ENCODE assay signal across 33 cellular contexts in the genomic region with DNA sequence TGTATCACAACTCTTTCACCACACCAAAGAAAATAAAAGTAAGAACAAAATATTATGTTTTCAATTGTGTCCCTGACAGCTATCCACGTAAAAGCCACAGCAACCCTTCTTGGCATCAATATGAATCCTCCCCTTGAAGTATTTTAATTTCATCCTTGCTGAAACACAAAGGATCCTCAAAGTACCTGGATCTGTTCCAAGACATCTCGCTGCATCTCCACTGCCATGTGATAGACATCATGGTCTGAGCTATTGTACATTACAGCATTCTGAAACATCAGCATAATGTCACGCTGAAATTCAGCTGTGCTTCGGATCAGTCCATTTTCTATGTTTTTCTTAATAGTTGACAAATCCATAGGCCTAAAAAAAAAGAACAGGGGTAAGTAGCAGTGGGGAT. TPM values are rescaled to one million over a fixed set of nuclear protein-coding genes. Genes with fewer than 3 reads are reported as not detected.
"Had no signal": no experiment of that assay in that cellular context is flagged by ENCODE, and none has a peak within 500 bp of the region (broad histone marks: within the 10 kb centered on the region; RNA-seq: fewer than 3 reads in every experiment).

No MANE protein-coding gene starts in this region.

- H3K9me3 ChIP-seq: ascending aorta, breast epithelium, colonic mucosa, esophagus squamous epithelium had no signal

- DNase-seq: activated B cell treated with CpG ODN at 0.5 μM for 24 hours; activated CD4-positive, alpha-beta T cell treated with anti-CD3 and anti-CD28 coated beads for 48 hours; activated CD4-positive, alpha-beta T cell treated with anti-CD3 and anti-CD28 coated beads, Interleukin-2, amount 50 U/mL, for 1 hour; activated CD4-positive, alpha-beta T cell treated with anti-CD3 and anti-CD28 coated beads, Interleukin-2, amount 50 U/mL, for 48 hours; activated CD8-positive, alpha-beta memory T cell treated with anti-CD3 and anti-CD28 coated beads for 24 hours; activated CD8-positive, alpha-beta T cell treated with anti-CD3 and anti-CD28 coated beads for 36 hours; activated effector memory CD4-positive, alpha-beta T cell treated with anti-CD3 and anti-CD28 coated beads, Interleukin-2, amount 50 U/mL, for 16 hours; activated naive CD4-positive, alpha-beta T cell treated with anti-CD3 and anti-CD28 coated beads for 36 hours; activated naive CD8-positive, alpha-beta T cell treated with anti-CD3 and anti-CD28 coated beads for 36 hours; activated naive CD8-positive, alpha-beta T cell treated with anti-CD3 and anti-CD28 coated beads, Interleukin-2, amount 50 U/mL, for 24 hours; activated T-cell treated with anti-CD3 and anti-CD28 coated beads, Interleukin-2, amount 50 U/mL, for 1 hour; activated T-cell treated with anti-CD3 and anti-CD28 coated beads, Interleukin-2, amount 50 U/mL, for 48 hours; central memory CD4-positive, alpha-beta T cell; cerebellar nuclear complex; colonic mucosa; effector memory CD4-positive, alpha-beta T cell; endodermal cell; esophagus squamous epithelium; head of caudate nucleus; hippocampal formation; T-helper 17 cell; T1000; WERI-Rb-1 had no signal

- H3K9me3 Mint-ChIP-seq: activated B cell treated with CpG ODN at 0.5 μM for 24 hours; activated CD8-positive, alpha-beta T cell treated with anti-CD3 and anti-CD28 coated beads for 36 hours; activated naive CD4-positive, alpha-beta T cell treated with anti-CD3 and anti-CD28 coated beads for 36 hours; activated naive CD4-positive, alpha-beta T cell treated with anti-CD3 and anti-CD28 coated beads, Interleukin-2, amount 50 U/mL, for 24 hours; activated naive CD8-positive, alpha-beta T cell treated with anti-CD3 and anti-CD28 coated beads for 36 hours; activated naive CD8-positive, alpha-beta T cell treated with anti-CD3 and anti-CD28 coated beads, Interleukin-2, amount 50 U/mL, for 24 hours; activated T-helper 1 cell treated with anti-CD3 and anti-CD28 coated beads, Interleukin-12 subunit alpha, Interleukin-12 subunit beta, Interleukin-2, Interleukin-4 antibody, amounts not matched to agents 30 ng/mL and 10 ng/mL and 1 ng/mL, durations not matched to agents 14 hours and 24 hours and 36 hours; activated T-helper 2 cell treated with anti-CD3 and anti-CD28 coated beads, Interferon-gamma antibody, Interleukin-2, Interleukin-4, amounts not matched to agents 10 μg/mL and 5 μg/mL and 100 μg/mL, durations not matched to agents 14 hours and 24 hours and 36 hours; brain; endodermal cell; T-helper 2 cell treated with Interferon-gamma antibody and Interleukin-4, amounts not matched to agents 5 μg/mL and 100 μg/mL, for 36 hours had no signal

- H3K27me3 ChIP-seq: ascending aorta, breast epithelium, cardiac muscle cell, colonic mucosa, esophagus squamous epithelium had no signal

- H3K4me1 ChIP-seq: ascending aorta, breast epithelium, colonic mucosa, esophagus squamous epithelium had no signal

- H3K4me1 Mint-ChIP-seq: activated B cell treated with CpG ODN at 0.5 μM for 24 hours; activated naive CD4-positive, alpha-beta T cell treated with anti-CD3 and anti-CD28 coated beads, Interleukin-2, amount 50 U/mL, for 24 hours; brain; endodermal cell had no signal

- H3K27ac ChIP-seq: ascending aorta, breast epithelium, cardiac muscle cell, colonic mucosa, epithelial cell of prostate, esophagus squamous epithelium, WERI-Rb-1 had no signal

- H3K4me3 ChIP-seq: ascending aorta, breast epithelium, cardiac muscle cell, colonic mucosa, esophagus squamous epithelium had no signal

- ATAC-seq: activated CD4-positive, CD25-positive, alpha-beta regulatory T cell treated with anti-CD3 and anti-CD28 coated beads, Interleukin-2, amount 50 U/mL, for 24 hours; activated CD8-positive, alpha-beta T cell treated with anti-CD3 and anti-CD28 coated beads for 36 hours; activated naive CD8-positive, alpha-beta T cell treated with anti-CD3 and anti-CD28 coated beads, Interleukin-2, amount 50 U/mL, for 24 hours; T-helper 17 cell had no signal

- H3K27ac Mint-ChIP-seq: activated B cell treated with CpG ODN at 0.5 μM for 24 hours; activated CD8-positive, alpha-beta T cell treated with anti-CD3 and anti-CD28 coated beads for 36 hours; activated naive CD4-positive, alpha-beta T cell treated with anti-CD3 and anti-CD28 coated beads for 36 hours; activated naive CD4-positive, alpha-beta T cell treated with anti-CD3 and anti-CD28 coated beads, Interleukin-2, amount 50 U/mL, for 24 hours; activated naive CD8-positive, alpha-beta T cell treated with anti-CD3 and anti-CD28 coated beads for 36 hours; activated naive CD8-positive, alpha-beta T cell treated with anti-CD3 and anti-CD28 coated beads, Interleukin-2, amount 50 U/mL, for 24 hours; activated T-helper 1 cell treated with anti-CD3 and anti-CD28 coated beads, Interleukin-12 subunit alpha, Interleukin-12 subunit beta, Interleukin-2, Interleukin-4 antibody, amounts not matched to agents 30 ng/mL and 10 ng/mL and 1 ng/mL, durations not matched to agents 14 hours and 24 hours and 36 hours; activated T-helper 2 cell treated with anti-CD3 and anti-CD28 coated beads, Interferon-gamma antibody, Interleukin-2, Interleukin-4, amounts not matched to agents 10 μg/mL and 5 μg/mL and 100 μg/mL, durations not matched to agents 14 hours and 24 hours and 36 hours; endodermal cell; T-helper 17 cell; T-helper 2 cell treated with Interferon-gamma antibody and Interleukin-4, amounts not matched to agents 5 μg/mL and 100 μg/mL, for 36 hours had no signal

- H3K27me3 Mint-ChIP-seq: activated B cell treated with CpG ODN at 0.5 μM for 24 hours; activated CD8-positive, alpha-beta T cell treated with anti-CD3 and anti-CD28 coated beads for 36 hours; activated naive CD4-positive, alpha-beta T cell treated with anti-CD3 and anti-CD28 coated beads, Interleukin-2, amount 50 U/mL, for 24 hours; activated naive CD8-positive, alpha-beta T cell treated with anti-CD3 and anti-CD28 coated beads for 36 hours; activated naive CD8-positive, alpha-beta T cell treated with anti-CD3 and anti-CD28 coated beads, Interleukin-2, amount 50 U/mL, for 24 hours; brain; T-helper 17 cell had no signal

- H3K4me3 Mint-ChIP-seq: activated B cell treated with CpG ODN at 0.5 μM for 24 hours; activated CD8-positive, alpha-beta T cell treated with anti-CD3 and anti-CD28 coated beads for 36 hours; activated naive CD4-positive, alpha-beta T cell treated with anti-CD3 and anti-CD28 coated beads for 36 hours; activated naive CD4-positive, alpha-beta T cell treated with anti-CD3 and anti-CD28 coated beads, Interleukin-2, amount 50 U/mL, for 24 hours; activated naive CD8-positive, alpha-beta T cell treated with anti-CD3 and anti-CD28 coated beads for 36 hours; activated naive CD8-positive, alpha-beta T cell treated with anti-CD3 and anti-CD28 coated beads, Interleukin-2, amount 50 U/mL, for 24 hours; activated T-helper 1 cell treated with anti-CD3 and anti-CD28 coated beads, Interleukin-12 subunit alpha, Interleukin-12 subunit beta, Interleukin-2, Interleukin-4 antibody, amounts not matched to agents 30 ng/mL and 10 ng/mL and 1 ng/mL, durations not matched to agents 14 hours and 24 hours and 36 hours; brain; endodermal cell; T-helper 17 cell; T-helper 2 cell treated with Interferon-gamma antibody and Interleukin-4, amounts not matched to agents 5 μg/mL and 100 μg/mL, for 36 hours had no signal

RNA-seq across cellular contexts. Expression of gene KIF20A, which starts 18.2 kb away (rescaled TPM):
- total RNA-seq: ascending aorta had no signal

RNA-seq across cellular contexts. Expression of gene NME5, which starts 21.5 kb away (rescaled TPM):
- total RNA-seq: activated B cell treated with CpG ODN at 0.5 μM for 24 hours; activated CD8-positive, alpha-beta T cell treated with anti-CD3 and anti-CD28 coated beads for 36 hours; activated naive CD4-positive, alpha-beta T cell treated with anti-CD3 and anti-CD28 coated beads for 36 hours; activated naive CD8-positive, alpha-beta T cell treated with anti-CD3 and anti-CD28 coated beads for 36 hours; activated T-helper 1 cell treated with anti-CD3 and anti-CD28 coated beads, Interleukin-12 subunit alpha, Interleukin-12 subunit beta, Interleukin-2, Interleukin-4 antibody, amounts not matched to agents 30 ng/mL and 10 ng/mL and 1 ng/mL, durations not matched to agents 14 hours and 24 hours and 36 hours; activated T-helper 2 cell treated with anti-CD3 and anti-CD28 coated beads, Interferon-gamma antibody, Interleukin-2, Interleukin-4, amounts not matched to agents 10 μg/mL and 5 μg/mL and 100 μg/mL, durations not matched to agents 14 hours and 24 hours and 36 hours; ascending aorta; colonic mucosa; T-helper 17 cell had no signal
